ENCODE assay signal across 7 cellular contexts in the genomic region with DNA sequence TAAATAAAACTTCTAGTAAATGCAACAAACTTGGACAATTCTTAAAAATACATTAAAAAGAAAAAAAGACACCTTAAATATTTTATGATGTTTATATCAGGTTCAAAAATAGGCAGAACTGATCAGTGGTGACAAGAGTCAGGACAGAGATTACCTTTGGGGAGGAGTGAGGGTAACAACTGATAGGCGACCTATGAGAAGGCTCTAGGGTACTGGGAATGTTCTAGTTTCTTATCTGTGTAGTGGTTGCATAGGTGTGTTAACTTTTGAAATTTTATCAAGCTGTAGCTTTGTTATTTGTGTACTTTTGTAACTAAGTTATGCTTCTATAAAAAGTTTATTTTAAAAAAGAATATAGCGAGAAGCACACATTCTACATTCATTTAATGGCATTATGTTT.
"Had no signal": no experiment of that assay in that cellular context is flagged by ENCODE, and none has a peak within 500 bp of the region (broad histone marks: within the 10 kb centered on the region; RNA-seq: fewer than 3 reads in every experiment).

No MANE protein-coding gene starts in this region.

- ATAC-seq: HCT116 had no signal

- H3K9me3 ChIP-seq: HAP-1 had no signal

- H3K27ac ChIP-seq: GM23248 had no signal

- H3K36me3 ChIP-seq: HAP-1 had no signal

- DNase-seq: GM23248, GOT3, H7, HFFc6, KBM-7 had no signal

- H3K4me1 ChIP-seq: HAP-1 had no signal

- H3K4me3 ChIP-seq: GM23248, HAP-1 had no signal

- H2AFZ ChIP-seq: GM23248 had no signal
